In the genomic region with DNA sequence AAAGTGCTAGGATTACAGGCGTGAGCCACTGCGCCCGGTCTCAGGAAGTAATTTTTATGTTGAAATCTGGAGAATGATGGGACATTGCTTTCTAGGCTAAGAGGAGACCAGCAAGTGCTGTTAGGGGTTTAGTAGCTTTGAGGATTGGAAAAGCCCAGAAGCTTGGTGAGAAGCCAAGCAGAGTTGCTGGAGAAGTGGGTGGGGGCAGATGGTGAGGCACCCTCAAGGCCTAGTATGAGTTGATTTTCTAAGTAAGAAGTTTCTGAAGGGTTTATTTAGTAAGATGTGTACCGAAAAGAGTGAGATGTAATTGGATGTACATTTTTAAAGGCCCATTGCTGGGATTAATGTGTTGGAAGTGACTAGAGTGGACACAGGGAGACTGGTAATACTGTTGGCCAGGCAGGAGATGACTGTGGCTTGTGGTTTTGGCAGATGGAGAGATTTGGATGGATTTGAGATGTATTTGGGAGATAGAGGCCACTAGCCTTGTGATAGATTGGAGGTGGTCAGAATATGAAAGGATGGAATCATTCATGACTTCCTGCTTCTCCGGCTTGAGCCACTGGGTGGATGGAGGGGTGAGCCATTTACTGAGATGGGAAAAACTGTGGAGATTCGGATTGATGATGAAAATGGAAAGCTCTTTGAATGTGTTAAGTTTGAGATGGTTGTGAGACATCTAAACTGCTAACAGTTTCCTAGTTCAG, we compare ENCODE assay signal across 14 cellular contexts. TPM values are rescaled to one million over a fixed set of nuclear protein-coding genes. Genes with fewer than 3 reads are reported as not detected.
A peak's percentile ranks its signal among the peaks of the same experiment; 100 is the strongest.
DNase-seq lines count a peak whose midpoint lies in the region; ATAC-seq, FAIRE-seq and TF ChIP-seq lines count a peak whose summit lies in the region.
"Had no signal": no experiment of that assay in that cellular context is flagged by ENCODE, and none has a peak within 500 bp of the region (broad histone marks: within the 10 kb centered on the region; RNA-seq: fewer than 3 reads in every experiment).

No MANE protein-coding gene starts in this region.

- ATAC-seq in HG02759 (IDR thresholded peaks at IDR 0.05; ENCODE audit: unreplicated experiment) (no peak), Right ventricle myocardium superior (ENCODE audit: poor library complexity) (no peak)

- H3K9me1 ChIP-seq in endothelial cell of umbilical vein (replicated peaks; ENCODE audit: control insufficient read depth, extremely low read depth, insufficient read depth, low read length), result no peaks in the 10 kb centered on the region

- POLR2A ChIA-PET in AG04450 (lab: Yijun Ruan, JAX), result no interaction called here
- POLR2A ChIA-PET in GM10248 (lab: Yijun Ruan, JAX), result no interaction called here
- POLR2A ChIA-PET in SK-N-SH (lab: Yijun Ruan, JAX), result no interaction called here
- POLR2A ChIA-PET in endothelial cell of umbilical vein (lab: Charles Lee), result no interaction called here

- H3K27ac ChIP-seq in AG04450 (ENCODE audit: low read depth, low read length), result no peak overlapping the region
- H3K27ac ChIP-seq in SK-N-SH (ENCODE audit: low read depth in 2 of 2, low read length in 1 of 2), result peak overlapping the region in 1 of 2 experiments; percentile 67; a peak in 2 of 4 replicates
- H3K27ac ChIP-seq in endothelial cell of umbilical vein (ENCODE audit: insufficient read depth, low read depth, low read length), result no peak overlapping the region
- no peak overlapping the region for H3K27ac ChIP-seq in spleen
- H3K27ac ChIP-seq: dorsolateral prefrontal cortex, prostate gland had no signal

- H3K4me3 ChIP-seq in AG04450 (ENCODE audit: low read depth, low read length), result no peak overlapping the region
- H3K4me3 ChIP-seq in SK-N-SH (ENCODE audit: low read depth in 2 of 2, low read length in 1 of 2), result 0 out of 4 replicates have a peak overlapping the region, but pooled peaks of 1 of the 2 experiments have one; percentile 5
- no peak overlapping the region for H3K4me3 ChIP-seq in endothelial cell of umbilical vein (replicated peaks in 1 of 3; ENCODE audit: insufficient read depth in 1 of 3, low read depth in 1 of 3, low read length in 3 of 3)
- H3K4me3 ChIP-seq in spleen, result no peak overlapping the region
- H3K4me3 ChIP-seq: prostate gland had no signal

- CTCF ChIA-PET in AG04450 (lab: Charles Lee) (interaction anchor here (1.3 to 3.5 kb wide), 4 partner anchors 19 to 503 kb away, joined by 4 to 24 read pairs (median 14); no protein-coding TSS in a partner anchor), GM10248 (lab: Yijun Ruan, JAX) (interaction anchor here (0.8 to 4.1 kb wide), 6 partner anchors 10 to 503 kb away, joined by 3 to 37 read pairs (median 8); no protein-coding TSS in a partner anchor), SK-N-SH (lab: Yijun Ruan, JAX) (interaction anchor here (0.8 to 4.2 kb wide), 3 partner anchors 19 to 450 kb away, joined by 3 to 18 read pairs (median 10); no protein-coding TSS in a partner anchor), endothelial cell of umbilical vein (lab: Charles Lee) (interaction anchor here (1.1 to 3.0 kb wide), 9 partner anchors 9 to 502 kb away, joined by 3 to 24 read pairs (median 5); no protein-coding TSS in a partner anchor)

- TF ChIP-seq RAD21 in SK-N-SH (IDR thresholded peaks at IDR 0.05; ENCODE audit: low read length), result no peak

- FAIRE-seq in endothelial cell of umbilical vein (lab: Jason Lieb, UNC), result no peak

- peaks cover 11% of the 10 kb centered on the region for H3F3A ChIP-seq in SK-N-SH (replicated peaks; ENCODE audit: insufficient read depth)

- peaks cover 8 to 18% of the 10 kb centered on the region in 2 experiments; a peak in 3 of 4 replicates for H3K4me1 ChIP-seq in SK-N-SH (ENCODE audit: control insufficient read depth in 1 of 2, insufficient read depth in 2 of 2, low read depth in 1 of 2, low read length in 1 of 2)
- peaks cover 23% of the 10 kb centered on the region for H3K4me1 ChIP-seq in endothelial cell of umbilical vein (ENCODE audit: control insufficient read depth, extremely low read depth, insufficient read depth, low read length)
- peaks cover 9 to 48% (median 36%) of the 10 kb centered on the region in 6 donors for H3K4me1 ChIP-seq in spleen

- TF ChIP-seq EP300 in SK-N-SH (IDR thresholded peaks at IDR 0.05; ENCODE audit: borderline replicate concordance in 1 of 2, low read depth in 1 of 2, low read length in 1 of 2), result peak in 1 of 2 experiments; percentile 81; a peak in 1 of 4 replicates

- H3K9me2 ChIP-seq in SK-N-SH, result no peaks in the 10 kb centered on the region

- H3K27me3 ChIP-seq in AG04450 (ENCODE audit: control insufficient read depth, insufficient read depth, low read length) (no peaks in the 10 kb centered on the region), SK-N-SH (ENCODE audit: insufficient read depth) (no peaks in the 10 kb centered on the region), endothelial cell of umbilical vein (ENCODE audit: control insufficient read depth in 2 of 2, insufficient read depth in 2 of 2, low read length in 2 of 2) (no peaks in the 10 kb centered on the region), spleen (replicated peaks in 1 of 7) (no peaks in the 10 kb centered on the region)
- H3K27me3 ChIP-seq: dorsolateral prefrontal cortex, Peyer's patch had no signal

- BruUV-seq in endothelial cell of umbilical vein (replicated peaks; lab: Mats Ljungman, UMichigan), result no TSS peak

- H3K4me2 ChIP-seq in SK-N-SH, result peak overlapping the region; percentile 58
- peak overlapping the region; percentile 21 for H3K4me2 ChIP-seq in endothelial cell of umbilical vein (ENCODE audit: insufficient read depth, low read length)

- no peaks in the 10 kb centered on the region for H3K79me2 ChIP-seq in SK-N-SH (ENCODE audit: insufficient read depth)
- peaks cover 9% of the 10 kb centered on the region for H3K79me2 ChIP-seq in endothelial cell of umbilical vein (ENCODE audit: control insufficient read depth, insufficient read depth, low read length)

- TF ChIP-seq POLR2A in endothelial cell of umbilical vein (IDR thresholded peaks at IDR 0.05; ENCODE audit: low read depth, low read length) (no peak), spleen (IDR thresholded peaks at IDR 0.05) (no peak)

- H3K9me3 ChIP-seq in AG04450 (ENCODE audit: control insufficient read depth, insufficient read depth, low read length) (no peaks in the 10 kb centered on the region), SK-N-SH (no peaks in the 10 kb centered on the region), endothelial cell of umbilical vein (replicated peaks; ENCODE audit: control insufficient read depth, insufficient read depth, low read length) (no peaks in the 10 kb centered on the region), spleen (no peaks in the 10 kb centered on the region)
- H3K9me3 ChIP-seq: Peyer's patch, prostate gland had no signal

- WGBS in SK-N-SH (ENCODE audit: low lambda C conversion rate), result 68% methylated on average over 6 of the region's 6 CpGs
- 75 to 90% (median 86%) methylated on average over 6 of the region's 6 CpGs for WGBS in spleen, 5 donors

- intact Hi-C loops in endothelial cell of umbilical vein (cut with micrococcal nuclease), result no loop called here
- intact Hi-C loops in Right ventricle myocardium superior (cut with DNase I), result no loop called here
- intact Hi-C loops in spleen (cut with DNase I; ENCODE audit: low total_unique reads), result no loop called here

- dilution Hi-C loops in endothelial cell of umbilical vein (cut with MboI; ENCODE audit: extremely low pct_ligation_motif_present, low sequenced_read_pairs), result no loop called here

- no peaks in the 10 kb centered on the region for H4K20me1 ChIP-seq in SK-N-SH (ENCODE audit: insufficient read depth)
- no peaks in the 10 kb centered on the region for H4K20me1 ChIP-seq in endothelial cell of umbilical vein (replicated peaks; ENCODE audit: control insufficient read depth, extremely low read depth, insufficient read depth, low read length)

- H2AFZ ChIP-seq in SK-N-SH (ENCODE audit: low read depth), result peak overlapping the region; percentile 2; the same call in 1 of the 2 replicates
- H2AFZ ChIP-seq in endothelial cell of umbilical vein (ENCODE audit: low read depth, low read length), result no peak overlapping the region

- H3K36me3 ChIP-seq in SK-N-SH (replicated peaks in 1 of 2; ENCODE audit: control insufficient read depth in 1 of 2, insufficient read depth in 2 of 2, low read length in 1 of 2) (peaks cover 8 to 18% of the 10 kb centered on the region in 2 experiments), endothelial cell of umbilical vein (ENCODE audit: control insufficient read depth in 2 of 2, extremely low read depth in 1 of 2, insufficient read depth in 2 of 2, low read length in 2 of 2) (no peaks in the 10 kb centered on the region), spleen (peaks cover 0 to 23% (median 6%) of the 10 kb centered on the region in 6 donors)
- H3K36me3 ChIP-seq: Peyer's patch, prostate gland had no signal

- TF ChIP-seq CTCF in AG04450 (IDR thresholded peaks at IDR 0.05; ENCODE audit: low read depth, low read length) (0 out of 2 replicates have a peak, but pooled peaks have one; percentile 11), GM10248 (IDR thresholded peaks at IDR 0.05; ENCODE audit: control extremely low read depth, extremely low read depth, low read depth, missing control alignments) (no peak), SK-N-SH (IDR thresholded peaks at IDR 0.05) (peak; percentile 30; the same call in 1 of the 2 replicates), endothelial cell of umbilical vein (IDR thresholded peaks at IDR 0.05; ENCODE audit: extremely low read depth in 1 of 2, insufficient read depth in 1 of 2, low read depth in 1 of 2, low read length in 2 of 2) (no peak), spleen (IDR thresholded peaks at IDR 0.05 in 8 of 11, conservative IDR thresholded peaks at IDR 0.05 in 3 of 11) (no peak)

- H3K9ac ChIP-seq in SK-N-SH (no peak overlapping the region), endothelial cell of umbilical vein (replicated peaks; ENCODE audit: extremely low read depth, insufficient read depth, low read length) (no peak overlapping the region)

- DNase-seq in AG04450 (ENCODE audit: low read depth, low spot score) (no peak), GM10248 (ENCODE audit: extremely low spot score) (peak; percentile 26), SK-N-SH (peak; percentile 31), endothelial cell of umbilical vein (ENCODE audit: low read depth, low spot score) (no peak), NCI-H2081 (lab: John Stamatoyannopoulos, UW) (no peak), Right ventricle myocardium superior (no peak), spleen (no peak)
- DNase-seq: activated CD8-positive, alpha-beta memory T cell treated with anti-CD3 and anti-CD28 coated beads for 24 hours; dorsolateral prefrontal cortex; islet precursor cell; Kasumi-1; Peyer's patch had no signal

RNA-seq across cellular contexts. Expression of a gene that starts 2.3 kb away (rescaled TPM):
- polyA plus RNA-seq in AG04450 (2011; rRNA removed) (28.4 and 29.8 TPM in 2 replicates), SK-N-SH (2012; rRNA removed) (15.2 and 18.3 TPM in 2 replicates), endothelial cell of umbilical vein (26.7 and 27.8 TPM in 2 replicates), spleen (1 to 10 TPM; 6.0 to 7.6 (median 7.1) TPM)
- polyA minus RNA-seq in AG04450 (2011; rRNA and poly(A)+ RNA removed), result 22.4 and 28.5 TPM in 2 replicates
- polyA plus RNA-seq in SK-N-SH (2012; cell fraction: cytosol; rRNA removed), result 17.4 and 18.9 TPM in 2 replicates
- polyA plus RNA-seq in SK-N-SH (2012; cell fraction: nucleus; rRNA removed), result 8.3 and 10.8 TPM in 2 replicates
- total RNA-seq in endothelial cell of umbilical vein (19.6 and 22.4 TPM in 2 replicates), Right ventricle myocardium superior (21.7 TPM), spleen (10 to 100 TPM; 20.9 to 63.3 (median 26.0) TPM)
- polyA plus RNA-seq in endothelial cell of umbilical vein (2011; cell fraction: cytosol; rRNA removed), result 26.0 TPM in 2 replicates
- polyA plus RNA-seq in endothelial cell of umbilical vein (2011; cell fraction: nucleus; rRNA removed), result 22.9 and 23.9 TPM in 2 replicates
- 17.3 and 21.0 TPM in 2 replicates for polyA plus RNA-seq in endothelial cell of umbilical vein (2012)
- 46.6 and 47.2 TPM in 2 replicates for polyA minus RNA-seq in endothelial cell of umbilical vein
- polyA minus RNA-seq in endothelial cell of umbilical vein (2011; cell fraction: cytosol; rRNA and poly(A)+ RNA removed), result 2.6 TPM
- polyA minus RNA-seq in endothelial cell of umbilical vein (2011; cell fraction: nucleus; rRNA and poly(A)+ RNA removed), result 57.0 and 84.0 TPM in 2 replicates

RNA-seq across cellular contexts. Expression of a gene that starts 4.2 kb away (rescaled TPM):
- polyA plus RNA-seq in AG04450 (2011; rRNA removed) (7.2 and 12.9 TPM in 2 replicates), SK-N-SH (2012; rRNA removed) (0.79 and 0.91 TPM in 2 replicates), endothelial cell of umbilical vein (3.0 and 4.1 TPM in 2 replicates), spleen (1 to 10 TPM; 3.6 to 5.6 (median 3.7) TPM)
- polyA minus RNA-seq in AG04450 (2011; rRNA and poly(A)+ RNA removed), result 11.2 and 11.7 TPM in 2 replicates
- polyA plus RNA-seq in SK-N-SH (2012; cell fraction: cytosol; rRNA removed), result 1.0 and 1.3 TPM in 2 replicates
- polyA plus RNA-seq in SK-N-SH (2012; cell fraction: nucleus; rRNA removed), result 2.1 and 3.3 TPM in 2 replicates
- total RNA-seq in endothelial cell of umbilical vein (18.6 and 27.3 TPM in 2 replicates), Right ventricle myocardium superior (8.7 TPM), spleen (10 to 100 TPM in 6 of 7 donors, 1 to 10 TPM in 1; 9.5 to 17.0 (median 14.2) TPM)
- 3.6 and 4.5 TPM in 2 replicates for polyA plus RNA-seq in endothelial cell of umbilical vein (2011; cell fraction: cytosol; rRNA removed)
- polyA plus RNA-seq in endothelial cell of umbilical vein (2011; cell fraction: nucleus; rRNA removed), result 10.1 and 10.9 TPM in 2 replicates
- 15.8 and 18.0 TPM in 2 replicates for polyA plus RNA-seq in endothelial cell of umbilical vein (2012)
- polyA minus RNA-seq in endothelial cell of umbilical vein, result 6.5 and 7.0 TPM in 2 replicates
- polyA minus RNA-seq in endothelial cell of umbilical vein (2011; cell fraction: cytosol; rRNA and poly(A)+ RNA removed), result 4.0 TPM
- 16.3 and 22.2 TPM in 2 replicates for polyA minus RNA-seq in endothelial cell of umbilical vein (2011; cell fraction: nucleus; rRNA and poly(A)+ RNA removed)

Comparison
In these comparisons a context has a peak if more than half of its experiments do, and no peak if none do; other contexts are left out.
1. DNase-seq: peak in GM10248 (single experiment) and SK-N-SH (single experiment); none in AG04450 (single experiment), endothelial cell of umbilical vein (single experiment), NCI-H2081 (0 of 2), Right ventricle myocardium superior (single experiment) and spleen (single experiment).
2. CTCF ChIP-seq: peak in AG04450 (single experiment) and SK-N-SH (single experiment); none in GM10248 (single experiment), endothelial cell of umbilical vein (0 of 2) and spleen (0 of 11).